ENCODE assay signal across 14 cellular contexts in the genomic region with DNA sequence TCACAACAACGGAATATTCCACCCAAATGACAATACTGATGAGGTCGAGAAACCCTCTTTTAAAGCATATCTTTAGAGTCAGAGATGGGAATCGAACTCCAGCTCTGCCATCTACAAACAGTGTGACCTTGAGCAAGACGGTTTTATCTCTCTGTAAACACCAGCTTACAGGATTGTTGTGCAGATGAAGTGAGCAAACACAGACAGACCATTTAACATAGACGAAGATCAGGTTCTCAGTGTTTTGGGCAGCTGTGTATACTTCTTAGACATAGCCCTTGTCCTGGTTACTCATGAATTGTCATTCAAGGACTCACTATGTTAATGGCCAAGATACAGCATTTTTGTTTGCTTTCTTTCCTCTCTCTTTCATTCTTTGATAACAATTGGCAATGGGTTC.
"Had no signal": no experiment of that assay in that cellular context is flagged by ENCODE, and none has a peak within 500 bp of the region (broad histone marks: within the 10 kb centered on the region; RNA-seq: fewer than 3 reads in every experiment).

No MANE protein-coding gene starts in this region.

- DNase-seq: activated CD4-positive, alpha-beta memory T cell treated with anti-CD3 and anti-CD28 coated beads, Interleukin-2, amount 10 ng/mL, durations not matched to agents 7 days and 5 days; activated CD4-positive, alpha-beta T cell treated with anti-CD3 and anti-CD28 coated beads for 36 hours; activated CD8-positive, alpha-beta memory T cell treated with anti-CD3 and anti-CD28 coated beads, Interleukin-2, amount 50 U/mL, for 4 hours; activated gamma-delta T cell treated with Interleukin-2 at 50 U/mL for 16 hours; activated naive CD8-positive, alpha-beta T cell treated with anti-CD3 and anti-CD28 coated beads for 36 hours; activated T-cell treated with anti-CD3 and anti-CD28 coated beads, Interleukin-2, amount 50 U/mL, for 72 hours; anterior cingulate cortex; cerebellar nuclear complex; mammary epithelial cell; naive thymus-derived CD4-positive, alpha-beta T cell; stimulated activated CD4-positive, alpha-beta T cell treated with anti-CD3 and anti-CD28 coated beads, Interleukin-4, amount 100 ng/mL, for 4 hours; stimulated activated naive CD8-positive, alpha-beta T cell treated with anti-CD3 and anti-CD28 coated beads, Interleukin-15, amount 100 ng/mL, for 72 hours; uterus had no signal

- H3K9me3 ChIP-seq: uterus had no signal

- H3K4me1 ChIP-seq: uterus had no signal

- H3K27ac ChIP-seq: uterus had no signal

- H3K27me3 ChIP-seq: uterus had no signal

- H3K4me3 ChIP-seq: uterus had no signal

- H3K36me3 ChIP-seq: uterus had no signal

- ATAC-seq: activated CD4-positive, alpha-beta T cell treated with anti-CD3 and anti-CD28 coated beads for 36 hours; activated T-cell treated with anti-CD3 and anti-CD28 coated beads, Interleukin-2, amount 50 U/mL, for 72 hours; left lobe of liver; naive thymus-derived CD4-positive, alpha-beta T cell; stimulated activated naive CD8-positive, alpha-beta T cell treated with anti-CD3 and anti-CD28 coated beads, Interleukin-15, amount 100 ng/mL, for 72 hours had no signal
